1 cellular context compared by ENCODE assay signal in the genomic region with DNA sequence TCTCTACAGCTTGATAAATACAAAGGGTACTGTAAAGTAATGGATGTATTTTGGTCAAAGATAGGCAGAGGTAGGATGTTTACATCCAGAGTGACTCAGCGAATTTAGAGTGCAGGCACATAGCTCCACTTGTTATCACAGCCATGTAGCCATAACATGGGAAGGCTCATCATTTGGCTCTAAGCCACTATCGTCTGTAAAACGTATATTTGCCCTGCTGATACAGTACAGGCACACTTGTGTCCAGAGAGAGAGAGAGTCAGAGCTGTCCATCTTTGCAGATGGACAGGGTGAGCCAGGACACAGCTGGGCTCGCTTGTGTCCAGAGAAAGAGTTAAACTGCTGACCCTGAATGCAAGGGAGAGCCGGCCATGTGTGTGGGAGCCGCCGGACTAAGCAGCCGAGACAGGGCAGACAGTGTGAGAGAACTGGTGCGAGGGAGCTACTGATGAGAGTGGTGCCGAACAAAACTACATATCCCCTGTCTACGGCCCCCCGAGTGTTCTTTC.
TF ChIP-seq lines count a peak whose summit lies in the region.

No MANE protein-coding gene starts in this region.

TF ChIP-seq in K562, 482 proteins besides CTCF, POLR2A, EP300 and RAD21 (continued from another document and continues in another):
- TF ChIP-seq, protein P1, sequence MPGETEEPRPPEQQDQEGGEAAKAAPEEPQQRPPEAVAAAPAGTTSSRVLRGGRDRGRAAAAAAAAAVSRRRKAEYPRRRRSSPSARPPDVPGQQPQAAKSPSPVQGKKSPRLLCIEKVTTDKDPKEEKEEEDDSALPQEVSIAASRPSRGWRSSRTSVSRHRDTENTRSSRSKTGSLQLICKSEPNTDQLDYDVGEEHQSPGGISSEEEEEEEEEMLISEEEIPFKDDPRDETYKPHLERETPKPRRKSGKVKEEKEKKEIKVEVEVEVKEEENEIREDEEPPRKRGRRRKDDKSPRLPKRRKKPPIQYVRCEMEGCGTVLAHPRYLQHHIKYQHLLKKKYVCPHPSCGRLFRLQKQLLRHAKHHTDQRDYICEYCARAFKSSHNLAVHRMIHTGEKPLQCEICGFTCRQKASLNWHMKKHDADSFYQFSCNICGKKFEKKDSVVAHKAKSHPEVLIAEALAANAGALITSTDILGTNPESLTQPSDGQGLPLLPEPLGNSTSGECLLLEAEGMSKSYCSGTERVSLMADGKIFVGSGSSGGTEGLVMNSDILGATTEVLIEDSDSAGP (CRISPR knock-in tag; IDR thresholded peaks at IDR 0.05): no peak
- TF ChIP-seq, protein P2, sequence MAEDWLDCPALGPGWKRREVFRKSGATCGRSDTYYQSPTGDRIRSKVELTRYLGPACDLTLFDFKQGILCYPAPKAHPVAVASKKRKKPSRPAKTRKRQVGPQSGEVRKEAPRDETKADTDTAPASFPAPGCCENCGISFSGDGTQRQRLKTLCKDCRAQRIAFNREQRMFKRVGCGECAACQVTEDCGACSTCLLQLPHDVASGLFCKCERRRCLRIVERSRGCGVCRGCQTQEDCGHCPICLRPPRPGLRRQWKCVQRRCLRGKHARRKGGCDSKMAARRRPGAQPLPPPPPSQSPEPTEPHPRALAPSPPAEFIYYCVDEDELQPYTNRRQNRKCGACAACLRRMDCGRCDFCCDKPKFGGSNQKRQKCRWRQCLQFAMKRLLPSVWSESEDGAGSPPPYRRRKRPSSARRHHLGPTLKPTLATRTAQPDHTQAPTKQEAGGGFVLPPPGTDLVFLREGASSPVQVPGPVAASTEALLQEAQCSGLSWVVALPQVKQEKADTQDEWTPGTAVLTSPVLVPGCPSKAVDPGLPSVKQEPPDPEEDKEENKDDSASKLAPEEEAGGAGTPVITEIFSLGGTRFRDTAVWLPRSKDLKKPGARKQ (CRISPR knock-in tag; IDR thresholded peaks at IDR 0.05): no peak
- TF ChIP-seq, protein P3, sequence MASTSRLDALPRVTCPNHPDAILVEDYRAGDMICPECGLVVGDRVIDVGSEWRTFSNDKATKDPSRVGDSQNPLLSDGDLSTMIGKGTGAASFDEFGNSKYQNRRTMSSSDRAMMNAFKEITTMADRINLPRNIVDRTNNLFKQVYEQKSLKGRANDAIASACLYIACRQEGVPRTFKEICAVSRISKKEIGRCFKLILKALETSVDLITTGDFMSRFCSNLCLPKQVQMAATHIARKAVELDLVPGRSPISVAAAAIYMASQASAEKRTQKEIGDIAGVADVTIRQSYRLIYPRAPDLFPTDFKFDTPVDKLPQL (IDR thresholded peaks at IDR 0.05; ENCODE audit: extremely low read depth, insufficient read length): no peak
- no peak for TF ChIP-seq ZBTB9 (CRISPR knock-in tag; IDR thresholded peaks at IDR 0.05)
- no peak for TF ChIP-seq POLR2AphosphoS5 (IDR thresholded peaks at IDR 0.05; ENCODE audit: control insufficient read depth, insufficient read depth, low read depth, low read length)
- no peak for TF ChIP-seq KDM2B (CRISPR knock-in tag; IDR thresholded peaks at IDR 0.05)
- TF ChIP-seq GTF2F1 (IDR thresholded peaks at IDR 0.05; ENCODE audit: low read depth, low read length): no peak
- TF ChIP-seq ID3 (CRISPR knock-in tag; IDR thresholded peaks at IDR 0.05): no peak
- TF ChIP-seq ID3 (tag; IDR thresholded peaks at IDR 0.05): no peak
- TF ChIP-seq ZFPM2 (CRISPR knock-in tag; IDR thresholded peaks at IDR 0.05): no peak
- no peak for TF ChIP-seq CBX1 (IDR thresholded peaks at IDR 0.05; ENCODE audit: low read depth)
- TF ChIP-seq, protein P4, sequence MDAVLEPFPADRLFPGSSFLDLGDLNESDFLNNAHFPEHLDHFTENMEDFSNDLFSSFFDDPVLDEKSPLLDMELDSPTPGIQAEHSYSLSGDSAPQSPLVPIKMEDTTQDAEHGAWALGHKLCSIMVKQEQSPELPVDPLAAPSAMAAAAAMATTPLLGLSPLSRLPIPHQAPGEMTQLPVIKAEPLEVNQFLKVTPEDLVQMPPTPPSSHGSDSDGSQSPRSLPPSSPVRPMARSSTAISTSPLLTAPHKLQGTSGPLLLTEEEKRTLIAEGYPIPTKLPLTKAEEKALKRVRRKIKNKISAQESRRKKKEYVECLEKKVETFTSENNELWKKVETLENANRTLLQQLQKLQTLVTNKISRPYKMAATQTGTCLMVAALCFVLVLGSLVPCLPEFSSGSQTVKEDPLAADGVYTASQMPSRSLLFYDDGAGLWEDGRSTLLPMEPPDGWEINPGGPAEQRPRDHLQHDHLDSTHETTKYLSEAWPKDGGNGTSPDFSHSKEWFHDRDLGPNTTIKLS (IDR thresholded peaks at IDR 0.05; ENCODE audit: borderline replicate concordance, low read depth): no peak
- no peak for TF ChIP-seq ZBTB1 (CRISPR knock-in tag; IDR thresholded peaks at IDR 0.05; ENCODE audit: borderline replicate concordance, low read depth)
- TF ChIP-seq ATF4 (CRISPR knock-in tag; IDR thresholded peaks at IDR 0.05): no peak
- no peak for TF ChIP-seq HMBOX1 (IDR thresholded peaks at IDR 0.05)
- no peak for TF ChIP-seq SP1 (CRISPR knock-in tag; IDR thresholded peaks at IDR 0.05)
- TF ChIP-seq DEAF1 (CRISPR knock-in tag; IDR thresholded peaks at IDR 0.05): no peak
- TF ChIP-seq NCOA4 (IDR thresholded peaks at IDR 0.05; ENCODE audit: partially characterized antibody): no peak
- TF ChIP-seq ZNF232 (CRISPR knock-in tag; IDR thresholded peaks at IDR 0.05): no peak
- TF ChIP-seq, protein P5, sequence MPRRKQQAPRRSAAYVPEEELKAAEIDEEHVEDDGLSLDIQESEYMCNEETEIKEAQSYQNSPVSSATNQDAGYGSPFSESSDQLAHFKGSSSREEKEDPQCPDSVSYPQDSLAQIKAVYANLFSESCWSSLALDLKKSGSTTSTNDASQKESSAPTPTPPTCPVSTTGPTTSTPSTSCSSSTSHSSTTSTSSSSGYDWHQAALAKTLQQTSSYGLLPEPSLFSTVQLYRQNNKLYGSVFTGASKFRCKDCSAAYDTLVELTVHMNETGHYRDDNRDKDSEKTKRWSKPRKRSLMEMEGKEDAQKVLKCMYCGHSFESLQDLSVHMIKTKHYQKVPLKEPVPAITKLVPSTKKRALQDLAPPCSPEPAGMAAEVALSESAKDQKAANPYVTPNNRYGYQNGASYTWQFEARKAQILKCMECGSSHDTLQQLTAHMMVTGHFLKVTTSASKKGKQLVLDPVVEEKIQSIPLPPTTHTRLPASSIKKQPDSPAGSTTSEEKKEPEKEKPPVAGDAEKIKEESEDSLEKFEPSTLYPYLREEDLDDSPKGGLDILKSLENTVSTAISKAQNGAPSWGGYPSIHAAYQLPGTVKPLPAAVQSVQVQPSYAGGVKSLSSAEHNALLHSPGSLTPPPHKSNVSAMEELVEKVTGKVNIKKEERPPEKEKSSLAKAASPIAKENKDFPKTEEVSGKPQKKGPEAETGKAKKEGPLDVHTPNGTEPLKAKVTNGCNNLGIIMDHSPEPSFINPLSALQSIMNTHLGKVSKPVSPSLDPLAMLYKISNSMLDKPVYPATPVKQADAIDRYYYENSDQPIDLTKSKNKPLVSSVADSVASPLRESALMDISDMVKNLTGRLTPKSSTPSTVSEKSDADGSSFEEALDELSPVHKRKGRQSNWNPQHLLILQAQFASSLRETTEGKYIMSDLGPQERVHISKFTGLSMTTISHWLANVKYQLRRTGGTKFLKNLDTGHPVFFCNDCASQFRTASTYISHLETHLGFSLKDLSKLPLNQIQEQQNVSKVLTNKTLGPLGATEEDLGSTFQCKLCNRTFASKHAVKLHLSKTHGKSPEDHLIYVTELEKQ (CRISPR knock-in tag; IDR thresholded peaks at IDR 0.05): no peak
- no peak for TF ChIP-seq ZNF175 (CRISPR knock-in tag; IDR thresholded peaks at IDR 0.05; ENCODE audit: low read depth)
- no peak for TF ChIP-seq MCM2 (IDR thresholded peaks at IDR 0.05; ENCODE audit: low read depth)
- no peak for TF ChIP-seq ZNF324 (CRISPR knock-in tag; IDR thresholded peaks at IDR 0.05)
- TF ChIP-seq ATF1 (CRISPR knock-in tag; IDR thresholded peaks at IDR 0.05): no peak
- TF ChIP-seq ATF1 (tag; IDR thresholded peaks at IDR 0.05): peak; percentile 65
- TF ChIP-seq, protein P6, sequence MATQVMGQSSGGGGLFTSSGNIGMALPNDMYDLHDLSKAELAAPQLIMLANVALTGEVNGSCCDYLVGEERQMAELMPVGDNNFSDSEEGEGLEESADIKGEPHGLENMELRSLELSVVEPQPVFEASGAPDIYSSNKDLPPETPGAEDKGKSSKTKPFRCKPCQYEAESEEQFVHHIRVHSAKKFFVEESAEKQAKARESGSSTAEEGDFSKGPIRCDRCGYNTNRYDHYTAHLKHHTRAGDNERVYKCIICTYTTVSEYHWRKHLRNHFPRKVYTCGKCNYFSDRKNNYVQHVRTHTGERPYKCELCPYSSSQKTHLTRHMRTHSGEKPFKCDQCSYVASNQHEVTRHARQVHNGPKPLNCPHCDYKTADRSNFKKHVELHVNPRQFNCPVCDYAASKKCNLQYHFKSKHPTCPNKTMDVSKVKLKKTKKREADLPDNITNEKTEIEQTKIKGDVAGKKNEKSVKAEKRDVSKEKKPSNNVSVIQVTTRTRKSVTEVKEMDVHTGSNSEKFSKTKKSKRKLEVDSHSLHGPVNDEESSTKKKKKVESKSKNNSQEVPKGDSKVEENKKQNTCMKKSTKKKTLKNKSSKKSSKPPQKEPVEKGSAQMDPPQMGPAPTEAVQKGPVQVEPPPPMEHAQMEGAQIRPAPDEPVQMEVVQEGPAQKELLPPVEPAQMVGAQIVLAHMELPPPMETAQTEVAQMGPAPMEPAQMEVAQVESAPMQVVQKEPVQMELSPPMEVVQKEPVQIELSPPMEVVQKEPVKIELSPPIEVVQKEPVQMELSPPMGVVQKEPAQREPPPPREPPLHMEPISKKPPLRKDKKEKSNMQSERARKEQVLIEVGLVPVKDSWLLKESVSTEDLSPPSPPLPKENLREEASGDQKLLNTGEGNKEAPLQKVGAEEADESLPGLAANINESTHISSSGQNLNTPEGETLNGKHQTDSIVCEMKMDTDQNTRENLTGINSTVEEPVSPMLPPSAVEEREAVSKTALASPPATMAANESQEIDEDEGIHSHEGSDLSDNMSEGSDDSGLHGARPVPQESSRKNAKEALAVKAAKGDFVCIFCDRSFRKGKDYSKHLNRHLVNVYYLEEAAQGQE (CRISPR knock-in tag; IDR thresholded peaks at IDR 0.05; ENCODE audit: low read depth): no peak
- peak; percentile 75 for TF ChIP-seq CBFA2T2 (conservative IDR thresholded peaks at IDR 0.05)
- TF ChIP-seq HMGN3 (IDR thresholded peaks at IDR 0.05; ENCODE audit: borderline replicate concordance, extremely low read depth, insufficient read length, low read depth, low read length): no peak
- TF ChIP-seq ZSCAN29 (IDR thresholded peaks at IDR 0.05): no peak
- TF ChIP-seq ZNF41 (CRISPR knock-in tag; conservative IDR thresholded peaks at IDR 0.05): no peak
- TF ChIP-seq MTF1 (CRISPR knock-in tag; IDR thresholded peaks at IDR 0.05; ENCODE audit: borderline replicate concordance): no peak
- TF ChIP-seq ZBTB34 (CRISPR knock-in tag; IDR thresholded peaks at IDR 0.05): no peak
- TF ChIP-seq ZNF586 (CRISPR knock-in tag; conservative IDR thresholded peaks at IDR 0.05): no peak
- no peak for TF ChIP-seq SRF (CRISPR knock-in tag; IDR thresholded peaks at IDR 0.05)
- no peak for TF ChIP-seq KDM4B (IDR thresholded peaks at IDR 0.05; ENCODE audit: borderline replicate concordance in 2 of 2, low read depth in 1 of 2)
- TF ChIP-seq TRIM24 (IDR thresholded peaks at IDR 0.05): peak; percentile 79 to 81; a peak in 3 of 4 replicates
- peak; percentile 55 for TF ChIP-seq FOSL1 (tag; conservative IDR thresholded peaks at IDR 0.05)
- TF ChIP-seq PRMT5 (CRISPR knock-in tag; IDR thresholded peaks at IDR 0.05): no peak
- no peak for TF ChIP-seq ZNF57 (CRISPR knock-in tag; IDR thresholded peaks at IDR 0.05)
- peak; percentile 95 for TF ChIP-seq NCOR1 (IDR thresholded peaks at IDR 0.05)
- no peak for TF ChIP-seq NFXL1 (CRISPR knock-in tag; IDR thresholded peaks at IDR 0.05)
